21 cellular contexts compared by ENCODE assay signal in the genomic region with DNA sequence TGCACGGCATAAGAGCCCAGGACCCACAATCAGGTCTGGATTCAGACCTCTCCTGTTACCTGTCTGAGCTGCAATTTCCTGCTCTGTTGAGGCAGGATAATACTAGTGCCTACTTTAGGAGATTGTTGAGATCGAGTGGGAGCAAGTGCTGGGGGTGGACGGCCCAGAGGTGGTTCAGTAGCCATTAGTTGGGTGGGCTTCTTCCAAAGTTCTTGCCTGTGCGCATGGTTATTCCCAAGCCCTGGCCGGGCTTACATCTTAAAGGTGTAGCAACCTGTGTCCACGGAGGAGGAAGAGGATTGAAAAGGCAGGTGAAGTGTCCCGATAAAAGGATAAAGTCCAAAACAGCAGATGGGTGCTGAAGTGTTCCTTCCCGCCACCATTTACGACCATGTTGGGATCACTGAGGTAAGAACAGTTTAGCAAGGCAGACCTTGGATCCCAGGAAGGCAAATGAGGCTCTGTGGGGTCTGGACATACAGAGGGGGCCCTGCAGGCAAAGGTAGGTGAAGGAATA. TPM values are rescaled to one million over a fixed set of nuclear protein-coding genes. Genes with fewer than 3 reads are reported as not detected.
DNase-seq lines count a peak whose midpoint lies in the region; ATAC-seq and TF ChIP-seq lines count a peak whose summit lies in the region.
"Had no signal": no experiment of that assay in that cellular context is flagged by ENCODE, and none has a peak within 500 bp of the region (broad histone marks: within the 10 kb centered on the region; RNA-seq: fewer than 3 reads in every experiment).

No MANE protein-coding gene starts in this region.

- no peak for DNase-seq in adipocyte (ENCODE audit: low read depth)
- no peak for DNase-seq in esophagus squamous epithelium (lab: John Stamatoyannopoulos, UW)
- no peak for DNase-seq in psoas muscle
- peak; percentile 3 for DNase-seq in testis
- no peak for DNase-seq in NOMO-1 (lab: John Stamatoyannopoulos, UW; ENCODE audit: unreplicated experiment in 2 of 2)
- DNase-seq in NCI-H82 (lab: John Stamatoyannopoulos, UW): no peak
- no peak for DNase-seq in NCI-H128 (lab: John Stamatoyannopoulos, UW; ENCODE audit: unreplicated experiment)
- DNase-seq: CD4-positive, alpha-beta T cell; H9; Kasumi-1; NCI-H1092 treated with DMSO at 0.1 percent for 48 hours; NCI-H1436 treated with DMSO at 0.1 percent for 48 hours; NCI-H187 treated with DMSO at 0.1 percent for 48 hours; NCI-H2171 treated with DMSO at 0.1 percent for 48 hours; NCI-H524; NCI-H748 treated with DMSO at 0.1 percent for 48 hours; PC-3 had no signal

- H3K9me3 ChIP-seq in adipocyte (ENCODE audit: control insufficient read depth, low read length) (no peaks in the 10 kb centered on the region), esophagus squamous epithelium (no peaks in the 10 kb centered on the region), psoas muscle (no peaks in the 10 kb centered on the region), testis (no peaks in the 10 kb centered on the region)
- H3K9me3 ChIP-seq: BLaER1 treated with 17β-estradiol and CSF1 and Interleukin-3, amounts not matched to agents 10 nM and 100 nM; SJSA1 had no signal

- H3K27me3 ChIP-seq in adipocyte (replicated peaks; ENCODE audit: control insufficient read depth, insufficient read depth, low read length): no peaks in the 10 kb centered on the region
- H3K27me3 ChIP-seq in esophagus squamous epithelium: no peaks in the 10 kb centered on the region
- no peaks in the 10 kb centered on the region for H3K27me3 ChIP-seq in psoas muscle (ENCODE audit: insufficient read depth in 3 of 3, low read length in 2 of 3)
- H3K27me3 ChIP-seq in testis: no peaks in the 10 kb centered on the region
- H3K27me3 ChIP-seq: SJSA1 had no signal

- H3K4me3 ChIP-seq in adipocyte (ENCODE audit: low read length) (no peak overlapping the region), esophagus squamous epithelium (no peak overlapping the region), psoas muscle (no peak overlapping the region), testis (no peak overlapping the region)
- H3K4me3 ChIP-seq: BLaER1 treated with 17β-estradiol and CSF1 and Interleukin-3, amounts not matched to agents 10 nM and 100 nM; K562; SJSA1 had no signal

- ATAC-seq in psoas muscle: no peak
- ATAC-seq: K562, PC-3, Right ventricle myocardium inferior had no signal

- no peak for TF ChIP-seq CTCF in esophagus squamous epithelium (IDR thresholded peaks at IDR 0.05)
- TF ChIP-seq CTCF in psoas muscle (IDR thresholded peaks at IDR 0.05): no peak
- TF ChIP-seq CTCF in testis (IDR thresholded peaks at IDR 0.05): no peak

- H3K36me3 ChIP-seq in adipocyte (ENCODE audit: control insufficient read depth, insufficient read depth, low read length, severe bottlenecking) (peaks cover 44% of the 10 kb centered on the region), esophagus squamous epithelium (no peaks in the 10 kb centered on the region), psoas muscle (ENCODE audit: insufficient read depth in 1 of 2, low read depth in 1 of 2) (no peaks in the 10 kb centered on the region), testis (ENCODE audit: low read depth, missing control alignments) (no peaks in the 10 kb centered on the region)
- H3K36me3 ChIP-seq: BLaER1 treated with 17β-estradiol and CSF1 and Interleukin-3, amounts not matched to agents 10 nM and 100 nM; SJSA1 had no signal

- intact Hi-C loops in esophagus squamous epithelium (cut with DNase I) (no loop called here), psoas muscle (cut with DNase I) (no loop called here), testis (cut with DNase I; ENCODE audit: low total_unique reads) (no loop called here)

- H3K27ac ChIP-seq in esophagus squamous epithelium: peak overlapping the region in 3 of 4 donors; percentile 72 to 86 (median 83)
- H3K27ac ChIP-seq in psoas muscle: peak overlapping the region; percentile 71
- H3K27ac ChIP-seq in testis: peak overlapping the region in 1 of 2 donors; percentile 66
- H3K27ac ChIP-seq: BLaER1 treated with 17β-estradiol and CSF1 and Interleukin-3, amounts not matched to agents 10 nM and 100 nM; SJSA1 had no signal

- WGBS in esophagus squamous epithelium, 2 donors: 86 to 89% methylated on average over 8 to 9 of the region's 9 CpGs
- WGBS in psoas muscle, 3 donors: 84 to 94% (median 88%) methylated on average over 9 of the region's 9 CpGs
- 80 to 83% methylated on average over 8 to 9 of the region's 9 CpGs for WGBS in testis, 2 donors

- H3K9ac ChIP-seq in adipocyte (ENCODE audit: low read length): peak overlapping the region; percentile 85
- H3K9ac ChIP-seq: BLaER1 treated with 17β-estradiol and CSF1 and Interleukin-3, amounts not matched to agents 10 nM and 100 nM had no signal

- H3K4me1 ChIP-seq in adipocyte (ENCODE audit: control insufficient read depth, insufficient read depth, low read length): peaks cover 72% of the 10 kb centered on the region
- peaks cover 4 to 58% (median 20%) of the 10 kb centered on the region in 3 donors for H3K4me1 ChIP-seq in esophagus squamous epithelium
- H3K4me1 ChIP-seq in psoas muscle: peaks cover 77% of the 10 kb centered on the region
- peaks cover 22% of the 10 kb centered on the region for H3K4me1 ChIP-seq in testis

- TF ChIP-seq POLR2A in esophagus squamous epithelium (IDR thresholded peaks at IDR 0.05) (no peak), testis (IDR thresholded peaks at IDR 0.05) (no peak)

RNA-seq across cellular contexts. Expression of gene ACACB, which starts 33.8 kb away (rescaled TPM):
- 10 to 100 TPM in 3 of 4 donors, 1 to 10 TPM in 1; 5.9 to 48.4 (median 27.3) TPM for total RNA-seq in esophagus squamous epithelium
- 100 to 1,000 TPM; 113 to 503 (median 331) TPM for total RNA-seq in psoas muscle
- 100 to 1,000 TPM in 2 of 3 donors, 10 to 100 TPM in 1; 27.0 to 275 (median 136) TPM for polyA plus RNA-seq in psoas muscle
- 10 to 100 TPM; 61.6 to 96.8 TPM for total RNA-seq in testis
- polyA plus RNA-seq in testis (ENCODE audit: insufficient read depth, low read depth, low replicate concordance): 25.5 TPM

RNA-seq across cellular contexts. Expression of gene UNG, which starts 52.8 kb away (rescaled TPM):
- total RNA-seq in esophagus squamous epithelium: 10 to 100 TPM; 28.0 to 43.1 (median 38.7) TPM
- total RNA-seq in psoas muscle: 10 to 100 TPM; 40.4 to 68.9 (median 42.1) TPM
- 10 to 100 TPM; 34.3 to 93.1 (median 36.7) TPM for polyA plus RNA-seq in psoas muscle
- total RNA-seq in testis: 10 to 100 TPM; 80.2 to 81.5 TPM
- 55.3 TPM for polyA plus RNA-seq in testis (ENCODE audit: insufficient read depth, low read depth, low replicate concordance)

RNA-seq across cellular contexts. Expression of gene ALKBH2, which starts 56.9 kb away (rescaled TPM):
- total RNA-seq in esophagus squamous epithelium (10 to 100 TPM in 3 of 4 donors, 1 to 10 TPM in 1; 7.9 to 20.6 (median 14.8) TPM), psoas muscle (10 to 100 TPM in 3 of 4 donors, 1 to 10 TPM in 1; 7.3 to 25.3 (median 17.7) TPM), testis (10 to 100 TPM; 16.2 to 23.8 TPM)
- polyA plus RNA-seq in psoas muscle (10 to 100 TPM; 28.0 to 50.4 (median 28.5) TPM), testis (ENCODE audit: insufficient read depth, low read depth, low replicate concordance) (16.6 TPM)
